2 cellular contexts compared by ENCODE assay signal in the genomic region with DNA sequence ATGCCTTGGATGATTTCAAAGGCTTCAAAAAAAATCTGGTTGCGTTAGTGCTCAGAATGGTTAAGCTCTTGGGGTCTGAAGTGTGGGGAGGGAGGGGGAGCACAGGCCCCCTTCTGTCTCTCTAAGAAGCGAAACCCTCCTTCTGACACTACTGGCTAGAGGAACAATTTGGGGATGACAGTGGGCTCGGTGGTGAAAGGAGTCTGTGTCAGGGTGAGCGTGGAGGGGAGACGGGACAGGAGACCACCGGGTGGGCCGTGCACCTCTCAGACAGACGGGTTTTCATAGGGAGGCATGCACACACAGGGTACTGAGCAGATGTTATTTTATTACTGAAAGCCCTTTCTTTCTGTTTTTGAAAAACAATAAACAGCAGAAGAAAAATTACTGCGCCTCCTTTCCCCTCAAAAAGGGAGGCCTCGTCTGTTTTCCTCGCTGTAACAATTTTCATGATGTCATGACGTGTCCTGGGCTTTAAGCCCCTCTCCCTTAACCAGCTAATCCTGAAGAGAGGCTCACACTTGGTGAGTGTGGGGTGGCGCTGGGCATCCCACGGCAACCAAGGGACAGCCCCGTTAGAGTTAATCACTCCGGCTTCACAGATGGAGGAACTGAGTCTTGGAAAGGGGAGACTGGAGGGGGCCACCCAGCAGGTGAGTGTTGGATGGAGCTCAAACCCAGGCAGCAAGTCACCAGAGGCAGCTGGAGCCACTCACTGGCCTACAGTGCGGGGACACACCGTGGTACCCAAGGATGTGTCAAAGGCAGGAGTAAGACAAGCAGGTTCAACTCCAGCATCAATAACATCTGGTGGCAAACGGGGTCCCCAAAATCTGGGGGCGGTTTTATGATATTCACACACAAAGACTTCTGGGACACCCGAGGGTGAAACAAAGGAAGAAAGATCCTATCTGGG.
TF ChIP-seq lines count a peak whose summit lies in the region.

No MANE protein-coding gene starts in this region.

TF ChIP-seq in IMR-90, 13 proteins besides CTCF, POLR2A, EP300 and RAD21:
- TF ChIP-seq, protein P1, sequence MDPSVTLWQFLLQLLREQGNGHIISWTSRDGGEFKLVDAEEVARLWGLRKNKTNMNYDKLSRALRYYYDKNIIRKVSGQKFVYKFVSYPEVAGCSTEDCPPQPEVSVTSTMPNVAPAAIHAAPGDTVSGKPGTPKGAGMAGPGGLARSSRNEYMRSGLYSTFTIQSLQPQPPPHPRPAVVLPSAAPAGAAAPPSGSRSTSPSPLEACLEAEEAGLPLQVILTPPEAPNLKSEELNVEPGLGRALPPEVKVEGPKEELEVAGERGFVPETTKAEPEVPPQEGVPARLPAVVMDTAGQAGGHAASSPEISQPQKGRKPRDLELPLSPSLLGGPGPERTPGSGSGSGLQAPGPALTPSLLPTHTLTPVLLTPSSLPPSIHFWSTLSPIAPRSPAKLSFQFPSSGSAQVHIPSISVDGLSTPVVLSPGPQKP (IDR thresholded peaks at IDR 0.05; ENCODE audit: borderline replicate concordance, low read depth, low read length), result no peak
- TF ChIP-seq RFX5 (IDR thresholded peaks at IDR 0.05; ENCODE audit: low read depth, low read length), result no peak
- TF ChIP-seq MAZ (IDR thresholded peaks at IDR 0.05; ENCODE audit: borderline replicate concordance, low read depth, low read length), result no peak
- TF ChIP-seq BHLHE40 (IDR thresholded peaks at IDR 0.05; ENCODE audit: low read depth, low read length), result no peak
- no peak for TF ChIP-seq CHD1 (IDR thresholded peaks at IDR 0.05; ENCODE audit: low read depth, low read length)
- TF ChIP-seq FOS (IDR thresholded peaks at IDR 0.05; ENCODE audit: low read depth, low read length), result no peak
- no peak for TF ChIP-seq RCOR1 (IDR thresholded peaks at IDR 0.05; ENCODE audit: insufficient replicate concordance, low read length)
- TF ChIP-seq MAFK (IDR thresholded peaks at IDR 0.05; ENCODE audit: low read depth, low read length), result no peak
- no peak for TF ChIP-seq CEBPB (IDR thresholded peaks at IDR 0.05; ENCODE audit: low read depth, low read length)
- TF ChIP-seq, protein P2, sequence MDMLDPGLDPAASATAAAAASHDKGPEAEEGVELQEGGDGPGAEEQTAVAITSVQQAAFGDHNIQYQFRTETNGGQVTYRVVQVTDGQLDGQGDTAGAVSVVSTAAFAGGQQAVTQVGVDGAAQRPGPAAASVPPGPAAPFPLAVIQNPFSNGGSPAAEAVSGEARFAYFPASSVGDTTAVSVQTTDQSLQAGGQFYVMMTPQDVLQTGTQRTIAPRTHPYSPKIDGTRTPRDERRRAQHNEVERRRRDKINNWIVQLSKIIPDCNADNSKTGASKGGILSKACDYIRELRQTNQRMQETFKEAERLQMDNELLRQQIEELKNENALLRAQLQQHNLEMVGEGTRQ (IDR thresholded peaks at IDR 0.05; ENCODE audit: low read depth, low read length), result no peak
- TF ChIP-seq SMC3 (IDR thresholded peaks at IDR 0.05; ENCODE audit: low read depth, low read length), result no peak
- TF ChIP-seq MXI1 (IDR thresholded peaks at IDR 0.05; ENCODE audit: borderline replicate concordance, low read depth, low read length), result no peak
- no peak for TF ChIP-seq NFE2L2 (IDR thresholded peaks at IDR 0.05; ENCODE audit: low read depth, low read length)

TF ChIP-seq in endothelial cell of umbilical vein, 7 proteins besides CTCF, POLR2A, EP300 and RAD21:
- TF ChIP-seq POLR2AphosphoS5 (IDR thresholded peaks at IDR 0.05; ENCODE audit: insufficient read depth, low read depth, low read length) (no peak), MYC (IDR thresholded peaks at IDR 0.05; ENCODE audit: low read depth, low read length) (no peak), JUN (IDR thresholded peaks at IDR 0.05; ENCODE audit: borderline replicate concordance, insufficient read depth, insufficient read length, low read depth) (no peak), EZH2 (IDR thresholded peaks at IDR 0.05; ENCODE audit: borderline replicate concordance, low read depth, low read length, severe bottlenecking) (no peak), FOS (IDR thresholded peaks at IDR 0.05; ENCODE audit: borderline replicate concordance, insufficient read depth, low read length) (no peak), GATA2 (IDR thresholded peaks at IDR 0.05; ENCODE audit: insufficient read depth, insufficient read length, low read depth, low read length) (no peak)
- TF ChIP-seq, protein P3, sequence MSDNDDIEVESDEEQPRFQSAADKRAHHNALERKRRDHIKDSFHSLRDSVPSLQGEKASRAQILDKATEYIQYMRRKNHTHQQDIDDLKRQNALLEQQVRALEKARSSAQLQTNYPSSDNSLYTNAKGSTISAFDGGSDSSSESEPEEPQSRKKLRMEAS (IDR thresholded peaks at IDR 0.05; ENCODE audit: insufficient read depth, insufficient read length), result no peak
